In the genomic region with DNA sequence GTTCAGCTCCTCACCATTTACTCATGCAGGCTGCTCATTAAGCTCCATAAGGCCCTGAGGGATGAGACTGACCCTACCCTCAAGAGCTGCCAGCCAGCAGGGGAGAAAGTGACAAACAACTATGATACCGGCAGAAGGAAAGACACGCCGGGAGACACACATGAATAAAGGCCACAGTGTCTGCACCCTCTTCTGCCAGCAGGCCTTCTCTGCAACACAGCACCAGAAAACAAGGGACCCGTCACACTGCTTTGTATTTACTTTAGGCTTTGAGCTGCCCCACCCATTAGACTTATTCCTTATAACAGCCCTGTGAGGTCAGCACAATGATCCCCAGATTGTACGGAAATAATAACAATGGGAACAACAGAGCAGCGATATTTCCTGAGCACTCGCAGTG, we compare ENCODE assay signal across 35 cellular contexts. TPM values are rescaled to one million over a fixed set of nuclear protein-coding genes. Genes with fewer than 3 reads are reported as not detected.
"Had no signal": no experiment of that assay in that cellular context is flagged by ENCODE, and none has a peak within 500 bp of the region (broad histone marks: within the 10 kb centered on the region; RNA-seq: fewer than 3 reads in every experiment).

No MANE protein-coding gene starts in this region.

- ATAC-seq: activated CD8-positive, alpha-beta T cell treated with anti-CD3 and anti-CD28 coated beads for 36 hours; activated naive CD4-positive, alpha-beta T cell treated with anti-CD3 and anti-CD28 coated beads, Interleukin-2, amount 50 U/mL, for 72 hours; activated T-cell treated with anti-CD3 and anti-CD28 coated beads, Interleukin-2, amount 50 U/mL, for 4 hours; activated T-cell treated with anti-CD3 and anti-CD28 coated beads, Interleukin-2, amount 50 U/mL, for 72 hours; activated T-helper 17 cell treated with anti-CD3 and anti-CD28 coated beads, Interleukin-2, amount 50 U/mL, for 72 hours; body of pancreas had no signal

- H3K27me3 ChIP-seq: adrenal gland, body of pancreas had no signal

- H3K27ac ChIP-seq: adrenal gland, body of pancreas, brain microvascular endothelial cell, breast epithelium, cardiac muscle cell, VCaP had no signal

- H3K4me3 ChIP-seq: adrenal gland, body of pancreas, breast epithelium, cardiac muscle cell had no signal

- DNase-seq: activated B cell treated with CpG ODN at 0.5 μM for 24 hours; activated CD4-positive, alpha-beta memory T cell treated with anti-CD3 and anti-CD28 coated beads for 36 hours; activated CD4-positive, alpha-beta T cell treated with anti-CD3 and anti-CD28 coated beads for 4 hours; activated CD4-positive, alpha-beta T cell treated with anti-CD3 and anti-CD28 coated beads, Interleukin-2, amount 10 ng/mL, durations not matched to agents 24 days and 14 days; activated CD4-positive, alpha-beta T cell treated with anti-CD3 and anti-CD28 coated beads, Interleukin-2, amount 50 U/mL, for 1 hour; activated CD4-positive, alpha-beta T cell treated with anti-CD3 and anti-CD28 coated beads, Interleukin-2, amount 50 U/mL, for 4 hours; activated CD4-positive, CD25-positive, alpha-beta regulatory T cell treated with anti-CD3 and anti-CD28 coated beads, Interleukin-2, amount 50 U/mL, for 72 hours; activated CD8-positive, alpha-beta memory T cell treated with anti-CD3 and anti-CD28 coated beads, Interleukin-2, amount 50 U/mL, for 4 hours; activated CD8-positive, alpha-beta T cell treated with anti-CD3 and anti-CD28 coated beads for 36 hours; activated effector memory CD4-positive, alpha-beta T cell treated with anti-CD3 and anti-CD28 coated beads, Interleukin-2, amount 50 U/mL, for 16 hours; activated gamma-delta T cell treated with Interleukin-2 at 50 U/mL for 16 hours; activated naive CD4-positive, alpha-beta T cell; activated naive CD4-positive, alpha-beta T cell treated with anti-CD3 and anti-CD28 coated beads for 36 hours; activated naive CD4-positive, alpha-beta T cell treated with anti-CD3 and anti-CD28 coated beads, Interleukin-2, amount 50 U/mL, for 16 hours; activated naive CD8-positive, alpha-beta T cell treated with anti-CD3 and anti-CD28 coated beads for 36 hours; activated T-cell treated with anti-CD3 and anti-CD28 coated beads for 4 hours; activated T-cell treated with anti-CD3 and anti-CD28 coated beads, Interleukin-2, amount 50 U/mL, for 1 hour; activated T-cell treated with anti-CD3 and anti-CD28 coated beads, Interleukin-2, amount 50 U/mL, for 4 hours; activated T-cell treated with anti-CD3 and anti-CD28 coated beads, Interleukin-2, amount 50 U/mL, for 72 hours; adrenal gland; amniotic stem cell; aorta; body of pancreas; brain microvascular endothelial cell; caudate nucleus; cerebellar nuclear complex; T-helper 2 cell; T-helper 9 cell had no signal

- H3K9me3 ChIP-seq: adrenal gland, body of pancreas had no signal

- H3K4me1 ChIP-seq: adrenal gland, breast epithelium had no signal

- H3K36me3 ChIP-seq: adrenal gland, brain microvascular endothelial cell, breast epithelium, cardiac muscle cell had no signal

RNA-seq across cellular contexts. Expression of gene GABBR2, which starts 7.2 kb away (rescaled TPM):
- total RNA-seq: activated B cell treated with CpG ODN at 0.5 μM for 24 hours; activated CD4-positive, alpha-beta memory T cell treated with anti-CD3 and anti-CD28 coated beads for 36 hours; activated CD4-positive, alpha-beta T cell treated with anti-CD3 and anti-CD28 coated beads, Interleukin-2, amount 10 ng/mL, durations not matched to agents 24 days and 14 days; activated CD8-positive, alpha-beta memory T cell treated with anti-CD3 and anti-CD28 coated beads for 36 hours; activated CD8-positive, alpha-beta T cell treated with anti-CD3 and anti-CD28 coated beads for 36 hours; activated naive CD4-positive, alpha-beta T cell treated with anti-CD3 and anti-CD28 coated beads for 36 hours; activated naive CD4-positive, alpha-beta T cell treated with anti-CD3 and anti-CD28 coated beads, Interleukin-2, amount 50 U/mL, for 72 hours; activated naive CD8-positive, alpha-beta T cell treated with anti-CD3 and anti-CD28 coated beads for 36 hours; activated T-cell treated with anti-CD3 and anti-CD28 coated beads, Interleukin-2, amount 50 U/mL, for 4 hours; activated T-cell treated with anti-CD3 and anti-CD28 coated beads, Interleukin-2, amount 50 U/mL, for 72 hours; activated T-helper 1 cell treated with anti-CD3 and anti-CD28 coated beads, Interleukin-12 subunit alpha, Interleukin-12 subunit beta, Interleukin-2, Interleukin-4 antibody, amounts not matched to agents 30 ng/mL and 10 ng/mL and 1 ng/mL, durations not matched to agents 14 hours and 24 hours and 36 hours; activated T-helper 17 cell treated with anti-CD3 and anti-CD28 coated beads, Interleukin-2, amount 50 U/mL, for 72 hours; body of pancreas; breast epithelium had no signal
